In genomic region chr20:62557425-62557824, GRCh38 we compare ENCODE assay signal across 1 cellular context.
TF ChIP-seq lines count a peak whose summit lies in the region.

No MANE protein-coding gene starts in this region.

TF ChIP-seq in HCT116, 20 proteins besides CTCF, POLR2A, EP300 and RAD21 (continued from another document):
- TF ChIP-seq ZBTB33 (IDR thresholded peaks at IDR 0.05; ENCODE audit: extremely low read depth, insufficient replicate concordance, low read length) (no peak), SP1 (IDR thresholded peaks at IDR 0.05; ENCODE audit: low read depth) (no peak), TCF7L2 (IDR thresholded peaks at IDR 0.05; ENCODE audit: borderline replicate concordance, extremely low read depth, insufficient read depth, insufficient read length) (no peak), JUND (IDR thresholded peaks at IDR 0.05) (no peak), ZNF274 (IDR thresholded peaks at IDR 0.05; ENCODE audit: low read depth, low read length) (no peak), ELF1 (IDR thresholded peaks at IDR 0.05; ENCODE audit: borderline replicate concordance, low read depth) (no peak), CBX3 (IDR thresholded peaks at IDR 0.05; ENCODE audit: low read depth) (no peak), CEBPB (IDR thresholded peaks at IDR 0.05; ENCODE audit: low read depth) (no peak)
